19 cellular contexts compared by ENCODE assay signal in genomic region chr20:1075564-1075963, GRCh38. TPM values are rescaled to one million over a fixed set of nuclear protein-coding genes. Genes with fewer than 3 reads are reported as not detected.
DNase-seq lines count a peak whose midpoint lies in the region; ATAC-seq, FAIRE-seq and TF ChIP-seq lines count a peak whose summit lies in the region.
"Had no signal": no experiment of that assay in that cellular context is flagged by ENCODE, and none has a peak within 500 bp of the region (broad histone marks: within the 10 kb centered on the region; RNA-seq: fewer than 3 reads in every experiment).

No MANE protein-coding gene starts in this region.

- no peaks in the 10 kb centered on the region for H3K36me3 ChIP-seq in lower lobe of right lung
- H3K36me3 ChIP-seq: brain microvascular endothelial cell, colonic mucosa, left ventricle myocardium inferior, neutrophil had no signal

- FAIRE-seq in GM19239 (lab: Jason Lieb, UNC), result no peak

- H3K4me3 ChIP-seq in GM12865 (ENCODE audit: low read depth, low read length), result no peak overlapping the region
- H3K4me3 ChIP-seq in lower lobe of right lung, result no peak overlapping the region
- H3K4me3 ChIP-seq: colonic mucosa, left ventricle myocardium inferior, skin epidermis had no signal

- no peak overlapping the region for H3K27ac ChIP-seq in lower lobe of right lung
- H3K27ac ChIP-seq: brain microvascular endothelial cell, colonic mucosa, left ventricle myocardium inferior, neutrophil, skin epidermis had no signal

- ATAC-seq in lower lobe of right lung (peak; percentile 9 to 47), HG02885 (IDR thresholded peaks at IDR 0.05; ENCODE audit: poor library complexity, unreplicated experiment) (no peak), HG02840 (IDR thresholded peaks at IDR 0.05; ENCODE audit: low FRiP score, unreplicated experiment) (no peak)

- intact Hi-C loops in lower lobe of right lung (cut with DNase I), result no loop called here

- H3K9me3 ChIP-seq in lower lobe of right lung, result no peaks in the 10 kb centered on the region
- H3K9me3 ChIP-seq: colonic mucosa, neutrophil had no signal

- DNase-seq in GM12865 (ENCODE audit: low read depth), result peak; percentile 48
- peak; percentile 5 for DNase-seq in GM19239 (ENCODE audit: insufficient read length, low spot score)
- peak; percentile 45 for DNase-seq in NAMALWA (ENCODE audit: low spot score)
- no peak for DNase-seq in lower lobe of right lung
- no peak for DNase-seq in NOMO-1 treated with dmso at 0.1 percent for 144 hours (lab: John Stamatoyannopoulos, UW; ENCODE audit: unreplicated experiment)
- no peak for DNase-seq in NCI-H1105 (lab: John Stamatoyannopoulos, UW)
- DNase-seq: brain microvascular endothelial cell, colonic mucosa, endodermal cell, glutamatergic neuron, HCEC 1CT, left ventricle myocardium inferior, NCI-H1417, NCI-H2107, NCI-H510A had no signal

- H3K27me3 ChIP-seq in lower lobe of right lung (ENCODE audit: low read depth), result no peaks in the 10 kb centered on the region
- H3K27me3 ChIP-seq: brain microvascular endothelial cell, colonic mucosa, neutrophil had no signal

- TF ChIP-seq CTCF in GM12865 (IDR thresholded peaks at IDR 0.05; ENCODE audit: insufficient read depth, low read depth, low read length, missing control alignments) (no peak), lower lobe of right lung (IDR thresholded peaks at IDR 0.05) (no peak)

- no peaks in the 10 kb centered on the region for H3K4me1 ChIP-seq in lower lobe of right lung
- H3K4me1 ChIP-seq: colonic mucosa, left ventricle myocardium inferior had no signal

RNA-seq across cellular contexts. Expression of gene PSMF1, which starts 42.8 kb away (rescaled TPM):
- 131 TPM for total RNA-seq in lower lobe of right lung

Comparison
In these comparisons a context has a peak if more than half of its experiments do, and no peak if none do; other contexts are left out.
1. DNase-seq: peak in GM12865 (single experiment), GM19239 (single experiment) and NAMALWA (single experiment); none in lower lobe of right lung (single experiment), NOMO-1 treated with dmso at 0.1 percent for 144 hours (single experiment) and NCI-H1105 (single experiment).
2. ATAC-seq: peak in lower lobe of right lung (2 of 2); none in HG02885 (single experiment) and HG02840 (single experiment).